ENCODE assay signal across 8 cellular contexts in genomic region chr1:23745515-23745914, GRCh38. TPM values are rescaled to one million over a fixed set of nuclear protein-coding genes. Genes with fewer than 3 reads are reported as not detected.
DNase-seq lines count a peak whose midpoint lies in the region; ATAC-seq and TF ChIP-seq lines count a peak whose summit lies in the region.

No MANE protein-coding gene starts in this region.

- TF ChIP-seq CTCF in brain (conservative IDR thresholded peaks at IDR 0.05): peak; percentile 32 to 46

- H3K9me3 Mint-ChIP-seq in stimulated activated naive CD8-positive, alpha-beta T cell treated with anti-CD3 and anti-CD28 coated beads, Interleukin-15, Interleukin-2, amounts not matched to agents 100 ng/mL and 50 ng/mL, for 24 hours: no peaks in the 10 kb centered on the region
- peaks cover 0 to 6% (median 0%) of the 10 kb centered on the region in 5 experiments for H3K9me3 Mint-ChIP-seq in brain
- no peaks in the 10 kb centered on the region for H3K9me3 Mint-ChIP-seq in naive thymus-derived CD8-positive, alpha-beta T cell

- H3K27me3 Mint-ChIP-seq in stimulated activated naive CD8-positive, alpha-beta T cell treated with anti-CD3 and anti-CD28 coated beads, Interleukin-15, Interleukin-2, amounts not matched to agents 100 ng/mL and 50 ng/mL, for 24 hours: no peaks in the 10 kb centered on the region
- peaks cover 5% of the 10 kb centered on the region for H3K27me3 Mint-ChIP-seq in brain
- H3K27me3 Mint-ChIP-seq in naive thymus-derived CD8-positive, alpha-beta T cell: no peaks in the 10 kb centered on the region

- peaks cover 41% of the 10 kb centered on the region for H3K36me3 Mint-ChIP-seq in stimulated activated naive CD8-positive, alpha-beta T cell treated with anti-CD3 and anti-CD28 coated beads, Interleukin-15, Interleukin-2, amounts not matched to agents 100 ng/mL and 50 ng/mL, for 24 hours (ENCODE audit: low read depth)
- peaks cover 22% of the 10 kb centered on the region for H3K36me3 Mint-ChIP-seq in brain
- H3K36me3 Mint-ChIP-seq in naive thymus-derived CD8-positive, alpha-beta T cell: peaks cover 0 to 37% (median 2%) of the 10 kb centered on the region in 3 donors

- POLR2A ChIA-PET in naive thymus-derived CD8-positive, alpha-beta T cell (lab: Charles Lee): interaction anchor here (0.6 to 2.0 kb wide), 5 partner anchors 9 to 363 kb away, joined by 3 to 7 read pairs (median 3); partner anchors contain the start of gene RPL11

- H3K4me1 Mint-ChIP-seq in stimulated activated naive CD8-positive, alpha-beta T cell treated with anti-CD3 and anti-CD28 coated beads, Interleukin-15, Interleukin-2, amounts not matched to agents 100 ng/mL and 50 ng/mL, for 24 hours (ENCODE audit: low read depth): peaks cover 50% of the 10 kb centered on the region
- H3K4me1 Mint-ChIP-seq in brain: peaks cover 57% of the 10 kb centered on the region
- peaks cover 26 to 62% (median 56%) of the 10 kb centered on the region in 4 donors for H3K4me1 Mint-ChIP-seq in naive thymus-derived CD8-positive, alpha-beta T cell

- DNase-seq in stimulated activated naive CD8-positive, alpha-beta T cell treated with anti-CD3 and anti-CD28 coated beads, Interleukin-15, Interleukin-2, amounts not matched to agents 100 U/mL and 50 U/mL, for 24 hours: no peak
- peak; percentile 57 for DNase-seq in NCI-H2171 treated with DMSO at 0.1 percent for 48 hours (lab: John Stamatoyannopoulos, UW)
- DNase-seq in naive thymus-derived CD8-positive, alpha-beta T cell: peak in 2 of 10 donors; percentile 16 to 23

- no peak overlapping the region for H3K27ac Mint-ChIP-seq in stimulated activated naive CD8-positive, alpha-beta T cell treated with anti-CD3 and anti-CD28 coated beads, Interleukin-15, Interleukin-2, amounts not matched to agents 100 ng/mL and 50 ng/mL, for 24 hours
- H3K27ac Mint-ChIP-seq in brain: peak overlapping the region in 3 of 5 experiments; percentile 33 to 94 (median 90)
- peak overlapping the region in 7 of 10 donors; percentile 34 to 92 (median 52) for H3K27ac Mint-ChIP-seq in naive thymus-derived CD8-positive, alpha-beta T cell

- ATAC-seq in stimulated activated naive CD8-positive, alpha-beta T cell treated with anti-CD3 and anti-CD28 coated beads, Interleukin-15, Interleukin-2, amounts not matched to agents 100 U/mL and 50 U/mL, for 24 hours: no peak
- no peak for ATAC-seq in naive thymus-derived CD8-positive, alpha-beta T cell
- ATAC-seq in HG02938 (IDR thresholded peaks at IDR 0.05; ENCODE audit: unreplicated experiment): no peak
- no peak for ATAC-seq in GM18858 (IDR thresholded peaks at IDR 0.05; ENCODE audit: unreplicated experiment)
- ATAC-seq in GM21786 (IDR thresholded peaks at IDR 0.05; ENCODE audit: unreplicated experiment): no peak

- H3K4me3 Mint-ChIP-seq in stimulated activated naive CD8-positive, alpha-beta T cell treated with anti-CD3 and anti-CD28 coated beads, Interleukin-15, Interleukin-2, amounts not matched to agents 100 ng/mL and 50 ng/mL, for 24 hours: peak overlapping the region; percentile 89
- H3K4me3 Mint-ChIP-seq in brain: peak overlapping the region; percentile 93 to 96 (median 95)
- peak overlapping the region in 9 of 10 donors; percentile 44 to 92 (median 88) for H3K4me3 Mint-ChIP-seq in naive thymus-derived CD8-positive, alpha-beta T cell

RNA-seq across cellular contexts. Expression of gene ELOA, which starts 2.2 kb away (rescaled TPM):
- polyA plus RNA-seq in brain (ENCODE audit: insufficient read depth, low read depth, low replicate concordance): 26.9 TPM
- total RNA-seq in naive thymus-derived CD8-positive, alpha-beta T cell: 10 to 100 TPM; 27.0 to 27.6 TPM
- 10 to 100 TPM; 17.0 to 26.4 (median 19.1) TPM for polyA plus RNA-seq in naive thymus-derived CD8-positive, alpha-beta T cell

RNA-seq across cellular contexts. Expression of gene PITHD1, which starts 32.7 kb away (rescaled TPM):
- 79.2 TPM for polyA plus RNA-seq in brain (ENCODE audit: insufficient read depth, low read depth, low replicate concordance)
- total RNA-seq in naive thymus-derived CD8-positive, alpha-beta T cell: 10 to 100 TPM; 79.1 to 86.6 TPM
- polyA plus RNA-seq in naive thymus-derived CD8-positive, alpha-beta T cell: 10 to 100 TPM; 68.1 to 80.6 (median 74.3) TPM

RNA-seq across cellular contexts. Expression of gene LYPLA2, which starts 45.4 kb away (rescaled TPM):
- 53.3 TPM for polyA plus RNA-seq in brain (ENCODE audit: insufficient read depth, low read depth, low replicate concordance)
- 10 to 100 TPM; 52.9 to 62.5 TPM for total RNA-seq in naive thymus-derived CD8-positive, alpha-beta T cell
- 100 to 1,000 TPM in 2 of 3 donors, 10 to 100 TPM in 1; 90.3 to 104 (median 101) TPM for polyA plus RNA-seq in naive thymus-derived CD8-positive, alpha-beta T cell

RNA-seq across cellular contexts. Expression of gene RPL11, which starts 53.9 kb away (rescaled TPM):
- 1,972 TPM for polyA plus RNA-seq in brain (ENCODE audit: insufficient read depth, low read depth, low replicate concordance)
- total RNA-seq in naive thymus-derived CD8-positive, alpha-beta T cell: 1,000 to 10,000 TPM; 2,047 to 2,067 TPM
- 1,000 to 10,000 TPM; 1,566 to 1,847 (median 1,638) TPM for polyA plus RNA-seq in naive thymus-derived CD8-positive, alpha-beta T cell

RNA-seq across cellular contexts. Expression of gene GALE, which starts 55.0 kb away (rescaled TPM):
- polyA plus RNA-seq in brain (ENCODE audit: insufficient read depth, low read depth, low replicate concordance): 20.7 TPM
- 1 to 10 TPM; 8.4 to 8.7 TPM for total RNA-seq in naive thymus-derived CD8-positive, alpha-beta T cell
- 10 to 100 TPM in 2 of 3 donors, 1 to 10 TPM in 1; 8.0 to 12.7 (median 12.3) TPM for polyA plus RNA-seq in naive thymus-derived CD8-positive, alpha-beta T cell
